ENCODE assay signal across 8 cellular contexts in the genomic region with DNA sequence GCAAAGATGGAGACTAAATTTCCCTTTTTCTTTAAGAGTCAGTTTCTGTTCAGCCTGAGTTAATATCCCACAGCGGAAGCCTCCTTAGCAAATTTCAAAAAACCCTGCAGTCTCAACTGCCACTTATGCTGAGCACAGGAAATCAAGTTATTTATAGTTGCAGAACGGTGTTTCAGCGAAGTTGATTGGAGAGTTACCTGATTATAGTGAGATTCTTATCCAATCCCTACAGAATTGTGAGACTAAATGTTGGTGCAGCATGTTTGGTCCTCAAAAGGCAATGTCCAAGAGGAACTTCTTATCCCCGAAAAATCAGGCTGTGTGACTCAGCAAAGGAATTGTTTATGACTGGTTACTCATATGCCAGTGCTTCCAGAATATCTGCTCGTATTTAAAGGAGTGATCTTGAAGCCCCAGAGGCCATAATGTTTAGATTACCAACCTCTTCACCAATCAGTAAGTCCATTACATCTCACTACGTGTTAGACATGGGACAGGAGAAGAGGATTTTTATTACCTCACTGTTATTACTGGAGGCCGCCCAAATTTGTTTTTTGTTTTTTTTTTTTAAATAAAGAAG.
DNase-seq lines count a peak whose midpoint lies in the region; ATAC-seq, FAIRE-seq and TF ChIP-seq lines count a peak whose summit lies in the region.

No MANE protein-coding gene starts in this region.

- no peaks in the 10 kb centered on the region for H3K9me3 Mint-ChIP-seq in nephron

- H3K9me3 ChIP-seq in Peyer's patch, result no peaks in the 10 kb centered on the region

- no peak for DNase-seq in GM12892 (ENCODE audit: insufficient read length)
- peak in 2 of 3 donors; percentile 38 to 52 for DNase-seq in Peyer's patch
- DNase-seq in coronary artery (ENCODE audit: low spot score), result peak; percentile 40
- no peak for DNase-seq in retina

- TF ChIP-seq CTCF in Peyer's patch (IDR thresholded peaks at IDR 0.05) (peak in 1 of 6 experiments; percentile 2), coronary artery (IDR thresholded peaks at IDR 0.05) (no peak), nephron (IDR thresholded peaks at IDR 0.05; ENCODE audit: unreplicated experiment in 3 of 3) (no peak)

- H3K27ac Mint-ChIP-seq in nephron, result peak overlapping the region in 2 of 3 experiments; percentile 7 to 12

- H3K27ac ChIP-seq in Peyer's patch (peak overlapping the region; percentile 97 to 99 (median 98)), coronary artery (peak overlapping the region; percentile 95 to 97)

- H3K27me3 ChIP-seq in Peyer's patch, result no peaks in the 10 kb centered on the region

- peak; percentile 33; the same call in 1 of the 2 replicates for TF ChIP-seq POLR2A in GM12892 (IDR thresholded peaks at IDR 0.05; ENCODE audit: low read depth, low read length)
- TF ChIP-seq POLR2A in Peyer's patch (IDR thresholded peaks at IDR 0.05), result peak in 1 of 2 donors; percentile 22

- H3K4me3 ChIP-seq in Peyer's patch (peak overlapping the region in 3 of 4 donors; percentile 88 to 97 (median 92)), coronary artery (peak overlapping the region; percentile 92)

- peaks cover 64% of the 10 kb centered on the region for H3K4me1 Mint-ChIP-seq in nephron

- H3K27me3 Mint-ChIP-seq in nephron (ENCODE audit: low read depth), result peaks cover 25% of the 10 kb centered on the region

- H3K36me3 Mint-ChIP-seq in nephron (ENCODE audit: low read depth), result no peaks in the 10 kb centered on the region

- ATAC-seq in HG03460 (IDR thresholded peaks at IDR 0.05; ENCODE audit: unreplicated experiment) (no peak), GM18511 (IDR thresholded peaks at IDR 0.05; ENCODE audit: unreplicated experiment) (no peak)

- H3K36me3 ChIP-seq in Peyer's patch, result no peaks in the 10 kb centered on the region

- H3K4me3 Mint-ChIP-seq in nephron, result peak overlapping the region; percentile 0 to 79 (median 38)

- H3K4me1 ChIP-seq in Peyer's patch, result peaks cover 0 to 77% (median 27%) of the 10 kb centered on the region in 4 donors

- FAIRE-seq in A204.1 (lab: Jason Lieb, UNC), result peak; percentile 87
- FAIRE-seq in GM12892 (lab: Jason Lieb, UNC), result peak; percentile 82

Comparison
In these comparisons a context has a peak if more than half of its experiments do, and no peak if none do; other contexts are left out.
1. DNase-seq: peak in Peyer's patch (2 of 3) and coronary artery (single experiment); none in GM12892 (single experiment) and retina (single experiment).